In genomic region chr1:229585338-229585737, GRCh38 we compare ENCODE assay signal across 14 cellular contexts. TPM values are rescaled to one million over a fixed set of nuclear protein-coding genes. Genes with fewer than 3 reads are reported as not detected.
DNase-seq lines count a peak whose midpoint lies in the region; ATAC-seq, FAIRE-seq and TF ChIP-seq lines count a peak whose summit lies in the region.
"Had no signal": no experiment of that assay in that cellular context is flagged by ENCODE, and none has a peak within 500 bp of the region (broad histone marks: within the 10 kb centered on the region; RNA-seq: fewer than 3 reads in every experiment).

No MANE protein-coding gene starts in this region.

- POLR2A ChIA-PET in HepG2 (lab: Yijun Ruan, JAX): no interaction called here

- TF ChIP-seq CTCF in HepG2 (CRISPR knock-in tag; IDR thresholded peaks at IDR 0.05) (no peak), right lobe of liver (IDR thresholded peaks at IDR 0.05) (no peak)

- H3K27ac ChIP-seq in HepG2 (ENCODE audit: extremely low read length, insufficient read depth, low read length) (no peak overlapping the region), right lobe of liver (no peak overlapping the region)

- TF ChIP-seq RAD21 in HepG2 (CRISPR knock-in tag; IDR thresholded peaks at IDR 0.05): no peak

- no TSS peak for BruUV-seq in HepG2 (replicated peaks; lab: Mats Ljungman, UMichigan)

- H3K4me2 ChIP-seq in HepG2 (ENCODE audit: low read depth, low read length): no peak overlapping the region

- no peak overlapping the region for H3K9ac ChIP-seq in HepG2 (ENCODE audit: insufficient read depth, low read depth, low read length)

- no peak overlapping the region for H2AFZ ChIP-seq in HepG2 (ENCODE audit: low read length)

- peaks cover 16% of the 10 kb centered on the region for H3K4me1 ChIP-seq in HepG2 (ENCODE audit: insufficient read depth, low read length)
- H3K4me1 ChIP-seq in right lobe of liver: no peaks in the 10 kb centered on the region

- no peaks in the 10 kb centered on the region; a peak in 1 of 5 replicates for H3K27me3 ChIP-seq in HepG2 (ENCODE audit: control insufficient read depth in 1 of 2, insufficient read depth in 2 of 2, low read length in 2 of 2)
- H3K27me3 ChIP-seq in right lobe of liver: no peaks in the 10 kb centered on the region

- intact Hi-C loops in HepG2 (cut with micrococcal nuclease; ENCODE audit: unreplicated experiment): no loop called here
- intact Hi-C loops in right lobe of liver (cut with DNase I): no loop called here

- H3K4me3 ChIP-seq in HepG2 (replicated peaks in 1 of 3; ENCODE audit: insufficient read depth in 1 of 3, low read depth in 2 of 3, low read length in 3 of 3) (no peak overlapping the region), right lobe of liver (no peak overlapping the region)
- H3K4me3 ChIP-seq: GM12878 had no signal

- no peak for FAIRE-seq in HepG2 (lab: Jason Lieb, UNC)
- FAIRE-seq: GM12878 had no signal

- no peaks in the 10 kb centered on the region for H4K20me1 ChIP-seq in HepG2 (ENCODE audit: insufficient read depth, low read length)

- H3K36me3 ChIP-seq in HepG2 (replicated peaks in 1 of 2; ENCODE audit: control insufficient read depth in 1 of 2, insufficient read depth in 2 of 2, low read length in 2 of 2) (no peaks in the 10 kb centered on the region), right lobe of liver (no peaks in the 10 kb centered on the region)

- 14% methylated on average over 2 of the region's 2 CpGs for WGBS in HepG2 (ENCODE audit: low lambda C conversion rate)
- 75% methylated on average over 2 of the region's 2 CpGs for WGBS in right lobe of liver (ENCODE audit: insufficient coverage, low coverage, low lambda C conversion rate, missing lambda C conversion rate)

- H3K9me3 ChIP-seq in HepG2 (ENCODE audit: low read length) (no peaks in the 10 kb centered on the region), right lobe of liver (no peaks in the 10 kb centered on the region)

- in situ Hi-C loops in HepG2 (cut with HindIII; ENCODE audit: extremely low pct_ligation_motif_present, low pct_unique_long_range_greater_than_20kb): no loop called here

- TF ChIP-seq POLR2A in HepG2 (IDR thresholded peaks at IDR 0.05; ENCODE audit: insufficient read depth in 1 of 2, low read depth in 2 of 2, low read length in 2 of 2) (no peak), right lobe of liver (IDR thresholded peaks at IDR 0.05) (no peak)

- CTCF ChIA-PET in HepG2 (lab: Yijun Ruan, JAX; ENCODE audit: low intra/inter-chr PET ratio, low total read pairs): no interaction called here

- H3K79me2 ChIP-seq in HepG2 (ENCODE audit: insufficient read depth, low read length): no peaks in the 10 kb centered on the region

- DNase-seq in HepG2 (ENCODE audit: low spot score) (no peak), right lobe of liver (no peak), amniotic epithelial cell (ENCODE audit: low read depth) (peak; percentile 12), islet precursor cell (peak; percentile 72), NCI-H1694 treated with DMSO at 0.1 percent for 48 hours (lab: John Stamatoyannopoulos, UW) (no peak), GM03348 (ENCODE audit: low spot score) (no peak)
- DNase-seq: C1 segment of cervical spinal cord; Calu3; CD4-positive, alpha-beta T cell; DMS 273 treated with DMSO at 0.1 percent for 48 hours; HCEC 1CT; Karpas-422 had no signal

- ATAC-seq in HepG2 (peak; percentile 54), right lobe of liver (no peak), HG03571 (IDR thresholded peaks at IDR 0.05; ENCODE audit: unreplicated experiment) (no peak)
- ATAC-seq: GM12878 had no signal

- TF ChIP-seq EP300 in HepG2 (IDR thresholded peaks at IDR 0.05; ENCODE audit: low read depth in 2 of 2, low read length in 2 of 2) (no peak), HepG2 (CRISPR knock-in tag; IDR thresholded peaks at IDR 0.05; ENCODE audit: borderline replicate concordance) (no peak)

TF ChIP-seq in HepG2, 621 proteins besides CTCF, POLR2A, EP300 and RAD21:
- TF ChIP-seq GABPB1 (CRISPR knock-in tag; IDR thresholded peaks at IDR 0.05) (no peak), CEBPB (IDR thresholded peaks at IDR 0.05; ENCODE audit: borderline replicate concordance, low read depth, low read length) (peak; percentile 34; the same call in 1 of the 2 replicates)

RNA-seq across cellular contexts. Expression of gene ABCB10, which starts 26.8 kb away (rescaled TPM):
- total RNA-seq in HepG2 (2016; rRNA removed; fragmentation: Illumina TruSeq; extraction: Trizol) (20.1 and 28.9 TPM in 2 replicates), right lobe of liver (10 to 100 TPM; 12.9 to 16.2 (median 13.7) TPM)
- 4.5 and 5.0 TPM in 2 replicates for total RNA-seq in HepG2 (2016; cell fraction: cytosol; rRNA removed; fragmentation: Illumina TruSeq; extraction: Trizol; ENCODE audit: low read depth)
- total RNA-seq in HepG2 (2016; cell fraction: insoluble cytoplasmic fraction; rRNA removed; fragmentation: Illumina TruSeq; extraction: Trizol): 18.7 and 27.5 TPM in 2 replicates
- total RNA-seq in HepG2 (2016; cell fraction: membrane; rRNA removed; fragmentation: Illumina TruSeq; extraction: Trizol): 11.6 and 14.5 TPM in 2 replicates
- total RNA-seq in HepG2 (2016; cell fraction: nucleus; rRNA removed; fragmentation: Illumina TruSeq; extraction: Trizol): 25.6 and 28.6 TPM in 2 replicates
- 11.2 and 11.9 TPM in 2 replicates for polyA plus RNA-seq in HepG2 (2011; rRNA removed)
- 7.5 and 9.3 TPM in 2 replicates for polyA plus RNA-seq in HepG2 (2011; cell fraction: cytosol; rRNA removed)
- polyA plus RNA-seq in HepG2 (2011; cell fraction: nucleus; rRNA removed): 5.5 and 7.1 TPM in 2 replicates
- 11.7 and 14.5 TPM in 2 replicates for polyA plus RNA-seq in HepG2 (2012)
- polyA plus RNA-seq in HepG2 (2016; cell fraction: cytosol; fragmentation: Illumina TruSeq; extraction: Trizol; ENCODE audit: low read depth): 2.3 and 2.6 TPM in 2 replicates
- polyA plus RNA-seq in HepG2 (2016; cell fraction: insoluble cytoplasmic fraction; fragmentation: Illumina TruSeq; extraction: Trizol; ENCODE audit: low read depth): 19.6 and 20.3 TPM in 2 replicates
- 6.7 and 7.3 TPM in 2 replicates for polyA plus RNA-seq in HepG2 (2016; cell fraction: membrane; fragmentation: Illumina TruSeq; extraction: Trizol; ENCODE audit: low read depth)
- polyA plus RNA-seq in HepG2 (2016; cell fraction: nucleus; fragmentation: Illumina TruSeq; extraction: Trizol; ENCODE audit: insufficient read depth, low read depth): 33.1 and 36.0 TPM in 2 replicates
- polyA minus RNA-seq in HepG2 (2011; rRNA and poly(A)+ RNA removed; ENCODE audit: low replicate concordance): 23.0 and 26.7 TPM in 2 replicates
- polyA minus RNA-seq in HepG2 (2011; cell fraction: cytosol; rRNA and poly(A)+ RNA removed): 11.3 and 12.5 TPM in 2 replicates
- polyA minus RNA-seq in HepG2 (2011; cell fraction: nucleus; rRNA and poly(A)+ RNA removed): 9.3 and 9.6 TPM in 2 replicates

RNA-seq across cellular contexts. Expression of gene TAF5L, which starts 40.6 kb away (rescaled TPM):
- 16.8 and 18.2 TPM in 2 replicates for total RNA-seq in HepG2 (2016; rRNA removed; fragmentation: Illumina TruSeq; extraction: Trizol)
- 3.1 and 3.3 TPM in 2 replicates for total RNA-seq in HepG2 (2016; cell fraction: cytosol; rRNA removed; fragmentation: Illumina TruSeq; extraction: Trizol; ENCODE audit: low read depth)
- 16.0 and 19.8 TPM in 2 replicates for total RNA-seq in HepG2 (2016; cell fraction: insoluble cytoplasmic fraction; rRNA removed; fragmentation: Illumina TruSeq; extraction: Trizol)
- 15.0 and 16.4 TPM in 2 replicates for total RNA-seq in HepG2 (2016; cell fraction: membrane; rRNA removed; fragmentation: Illumina TruSeq; extraction: Trizol)
- total RNA-seq in HepG2 (2016; cell fraction: nucleus; rRNA removed; fragmentation: Illumina TruSeq; extraction: Trizol): 14.5 and 15.1 TPM in 2 replicates
- 10.8 and 12.2 TPM in 2 replicates for polyA plus RNA-seq in HepG2 (2011; rRNA removed)
- 9.5 and 9.7 TPM in 2 replicates for polyA plus RNA-seq in HepG2 (2011; cell fraction: cytosol; rRNA removed)
- polyA plus RNA-seq in HepG2 (2011; cell fraction: nucleus; rRNA removed): 8.8 and 12.5 TPM in 2 replicates
- polyA plus RNA-seq in HepG2 (2012): 7.0 and 7.1 TPM in 2 replicates
- polyA plus RNA-seq in HepG2 (2016; cell fraction: cytosol; fragmentation: Illumina TruSeq; extraction: Trizol; ENCODE audit: low read depth): 2.1 and 3.0 TPM in 2 replicates
- polyA plus RNA-seq in HepG2 (2016; cell fraction: insoluble cytoplasmic fraction; fragmentation: Illumina TruSeq; extraction: Trizol; ENCODE audit: low read depth): 15.3 and 17.3 TPM in 2 replicates
- 9.5 and 9.9 TPM in 2 replicates for polyA plus RNA-seq in HepG2 (2016; cell fraction: membrane; fragmentation: Illumina TruSeq; extraction: Trizol; ENCODE audit: low read depth)
- polyA plus RNA-seq in HepG2 (2016; cell fraction: nucleus; fragmentation: Illumina TruSeq; extraction: Trizol; ENCODE audit: insufficient read depth, low read depth): 18.4 and 20.6 TPM in 2 replicates
- polyA minus RNA-seq in HepG2 (2011; rRNA and poly(A)+ RNA removed; ENCODE audit: low replicate concordance): 27.2 and 62.1 TPM in 2 replicates
- 7.0 and 7.6 TPM in 2 replicates for polyA minus RNA-seq in HepG2 (2011; cell fraction: cytosol; rRNA and poly(A)+ RNA removed)
- polyA minus RNA-seq in HepG2 (2011; cell fraction: nucleus; rRNA and poly(A)+ RNA removed): 19.6 and 22.8 TPM in 2 replicates
- total RNA-seq in right lobe of liver: 10 to 100 TPM in 3 of 6 experiments, 1 to 10 TPM in 3; 7.6 to 14.0 (median 9.9) TPM

RNA-seq across cellular contexts. Expression of gene URB2, which starts 40.7 kb away (rescaled TPM):
- total RNA-seq in HepG2 (2016; rRNA removed; fragmentation: Illumina TruSeq; extraction: Trizol): 17.6 and 17.9 TPM in 2 replicates
- 1.1 and 1.6 TPM in 2 replicates for total RNA-seq in HepG2 (2016; cell fraction: cytosol; rRNA removed; fragmentation: Illumina TruSeq; extraction: Trizol; ENCODE audit: low read depth)
- total RNA-seq in HepG2 (2016; cell fraction: insoluble cytoplasmic fraction; rRNA removed; fragmentation: Illumina TruSeq; extraction: Trizol): 17.2 and 17.6 TPM in 2 replicates
- total RNA-seq in HepG2 (2016; cell fraction: membrane; rRNA removed; fragmentation: Illumina TruSeq; extraction: Trizol): 4.1 and 4.2 TPM in 2 replicates
- 18.1 and 23.3 TPM in 2 replicates for total RNA-seq in HepG2 (2016; cell fraction: nucleus; rRNA removed; fragmentation: Illumina TruSeq; extraction: Trizol)
- 3.9 and 4.0 TPM in 2 replicates for polyA plus RNA-seq in HepG2 (2011; rRNA removed)
- polyA plus RNA-seq in HepG2 (2011; cell fraction: cytosol; rRNA removed): 3.3 and 4.5 TPM in 2 replicates
- polyA plus RNA-seq in HepG2 (2011; cell fraction: nucleus; rRNA removed): 5.7 and 6.2 TPM in 2 replicates
- 4.1 and 5.4 TPM in 2 replicates for polyA plus RNA-seq in HepG2 (2012)
- polyA plus RNA-seq in HepG2 (2016; cell fraction: cytosol; fragmentation: Illumina TruSeq; extraction: Trizol; ENCODE audit: low read depth): 0.28 and 0.29 TPM in 2 replicates
- 8.1 and 9.3 TPM in 2 replicates for polyA plus RNA-seq in HepG2 (2016; cell fraction: insoluble cytoplasmic fraction; fragmentation: Illumina TruSeq; extraction: Trizol; ENCODE audit: low read depth)
- 0.63 and 0.86 TPM in 2 replicates for polyA plus RNA-seq in HepG2 (2016; cell fraction: membrane; fragmentation: Illumina TruSeq; extraction: Trizol; ENCODE audit: low read depth)
- polyA plus RNA-seq in HepG2 (2016; cell fraction: nucleus; fragmentation: Illumina TruSeq; extraction: Trizol; ENCODE audit: insufficient read depth, low read depth): 15.0 and 20.4 TPM in 2 replicates
- polyA minus RNA-seq in HepG2 (2011; rRNA and poly(A)+ RNA removed; ENCODE audit: low replicate concordance): 21.0 and 54.3 TPM in 2 replicates
- polyA minus RNA-seq in HepG2 (2011; cell fraction: cytosol; rRNA and poly(A)+ RNA removed): 5.5 and 8.0 TPM in 2 replicates
- polyA minus RNA-seq in HepG2 (2011; cell fraction: nucleus; rRNA and poly(A)+ RNA removed): 20.3 and 25.4 TPM in 2 replicates
- 1 to 10 TPM; 3.7 to 7.6 (median 3.9) TPM for total RNA-seq in right lobe of liver

Comparison
In these comparisons a context has a peak if more than half of its experiments do, and no peak if none do; other contexts are left out.
1. DNase-seq: peak in amniotic epithelial cell (single experiment) and islet precursor cell (single experiment); none in HepG2 (single experiment), right lobe of liver (0 of 3), NCI-H1694 treated with DMSO at 0.1 percent for 48 hours (single experiment) and GM03348 (single experiment).